ENCODE assay signal across 35 cellular contexts in the genomic region with DNA sequence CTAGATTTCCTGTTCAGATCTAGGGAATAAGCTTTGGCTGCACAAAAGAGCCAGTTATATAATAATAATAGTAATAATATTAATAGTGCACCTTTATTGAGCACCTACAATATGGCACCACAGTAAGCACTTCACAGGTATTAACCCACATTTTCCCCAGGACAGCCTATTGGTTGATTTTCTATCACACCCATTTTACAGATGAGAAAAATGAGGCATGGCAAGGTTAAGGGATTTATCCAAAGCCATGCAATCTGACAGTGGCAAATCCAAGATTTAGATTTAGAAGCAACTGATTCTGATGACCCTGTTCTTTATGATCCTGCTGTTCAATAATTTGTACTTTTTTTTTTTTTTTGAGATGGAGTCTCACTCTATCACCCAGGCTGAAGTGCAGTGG.
"Had no signal": no experiment of that assay in that cellular context is flagged by ENCODE, and none has a peak within 500 bp of the region (broad histone marks: within the 10 kb centered on the region; RNA-seq: fewer than 3 reads in every experiment).

No MANE protein-coding gene starts in this region.

- H3K4me3 ChIP-seq: MG63 had no signal

- DNase-seq: Karpas-422, Kasumi-1, MG63, MM.1S, MV-4-11, NCI-H1048, NCI-H1092, NCI-H1092 treated with DMSO at 0.1 percent for 48 hours, NCI-H1105, NCI-H1105 treated with DMSO at 0.1 percent for 48 hours, NCI-H1417, NCI-H1417 treated with DMSO at 0.1 percent for 48 hours, NCI-H1436, NCI-H1436 treated with DMSO at 0.1 percent for 48 hours, NCI-H146, NCI-H1694, NCI-H1694 treated with DMSO at 0.1 percent for 48 hours, NCI-H187, NCI-H187 treated with DMSO at 0.1 percent for 48 hours, NCI-H1930, NCI-H2029, NCI-H2029 treated with DMSO at 0.1 percent for 48 hours, NCI-H2081, NCI-H2081 treated with DMSO at 0.1 percent for 48 hours, NCI-H2107, NCI-H2171, NCI-H2171 treated with DMSO at 0.1 percent for 48 hours, NCI-H2227 treated with DMSO at 0.1 percent for 48 hours, NCI-H226, NCI-H345, NCI-H446, NCI-H446 treated with DMSO at 0.1 percent for 48 hours, NCI-H510A, NCI-H510A treated with DMSO at 0.1 percent for 48 hours, NCI-H524 had no signal

- H3K9me3 ChIP-seq: MG63 had no signal

- H3K36me3 ChIP-seq: MG63 had no signal

- H3K27me3 ChIP-seq: MG63 had no signal
